Comparison of ENCODE assay signal across 20 cellular contexts in genomic region chr12:14156606-14157005, GRCh38.
DNase-seq lines count a peak whose midpoint lies in the region; ATAC-seq and TF ChIP-seq lines count a peak whose summit lies in the region.
"Had no signal": no experiment of that assay in that cellular context is flagged by ENCODE, and none has a peak within 500 bp of the region (broad histone marks: within the 10 kb centered on the region; RNA-seq: fewer than 3 reads in every experiment).

No MANE protein-coding gene starts in this region.

- H3K27me3 ChIP-seq in Peyer's patch = no peaks in the 10 kb centered on the region
- H3K27me3 ChIP-seq: suprapubic skin had no signal

- TF ChIP-seq POLR2A in Peyer's patch (IDR thresholded peaks at IDR 0.05) = no peak

- no peak for DNase-seq in chondrocyte (ENCODE audit: low spot score)
- no peak for DNase-seq in stimulated activated CD4-positive, alpha-beta T cell treated with anti-CD3 and anti-CD28 coated beads, Interleukin-2, amount 100 ng/mL, for 24 hours
- DNase-seq in NCI-H2171 treated with DMSO at 0.1 percent for 48 hours (lab: John Stamatoyannopoulos, UW) = no peak
- DNase-seq in Peyer's patch = no peak
- DNase-seq: activated CD4-positive, alpha-beta memory T cell treated with anti-CD3 and anti-CD28 coated beads, Interleukin-2, amount 10 ng/mL, durations not matched to agents 7 days and 5 days; activated T-cell treated with anti-CD3 and anti-CD28 coated beads, Interleukin-2, amount 50 U/mL, for 4 hours; AML-193; NCI-H2081; NCI-H510A treated with DMSO at 0.1 percent for 48 hours; posterior cingulate gyrus; Right ventricle myocardium superior; stimulated activated CD4-positive, alpha-beta T cell treated with anti-CD3 and anti-CD28 coated beads, Interleukin-2, amount 100 ng/mL, for 48 hours had no signal

- H3K4me3 Mint-ChIP-seq in IgD-negative memory B cell (peak overlapping the region in 2 of 4 donors; percentile 10 to 82), chondrocyte (ENCODE audit: unreplicated experiment) (no peak overlapping the region)
- no peak overlapping the region for H3K4me3 Mint-ChIP-seq in stimulated activated memory B cell treated with anti-CD40 and anti-IgM and Interleukin-4, amounts not matched to agents 10 μg/mL and 1 μg/mL and 100 μg/mL, for 72 hours
- H3K4me3 Mint-ChIP-seq: activated CD4-positive, alpha-beta memory T cell treated with anti-CD3 and anti-CD28 coated beads, Interleukin-2, amount 10 ng/mL, durations not matched to agents 7 days and 5 days; activated T-cell treated with anti-CD3 and anti-CD28 coated beads, Interleukin-2, amount 50 U/mL, for 4 hours; nephron had no signal

- H3K9me3 ChIP-seq in Peyer's patch = no peaks in the 10 kb centered on the region
- H3K9me3 ChIP-seq: suprapubic skin had no signal

- H3K27ac ChIP-seq in Peyer's patch = peak overlapping the region in 2 of 4 donors; percentile 15 to 38
- H3K27ac ChIP-seq: suprapubic skin, VCaP had no signal

- peaks cover 16% of the 10 kb centered on the region for H3K27me3 Mint-ChIP-seq in IgD-negative memory B cell
- H3K27me3 Mint-ChIP-seq in stimulated activated memory B cell treated with anti-CD40 and anti-IgM and Interleukin-4, amounts not matched to agents 10 μg/mL and 1 μg/mL and 100 μg/mL, for 72 hours = no peaks in the 10 kb centered on the region
- H3K27me3 Mint-ChIP-seq in chondrocyte (ENCODE audit: low read depth) = no peaks in the 10 kb centered on the region

- peak; percentile 1 for ATAC-seq in GM19023 (IDR thresholded peaks at IDR 0.05; ENCODE audit: unreplicated experiment)
- ATAC-seq in GM21737 (IDR thresholded peaks at IDR 0.05; ENCODE audit: unreplicated experiment) = peak; percentile 5
- no peak for ATAC-seq in stimulated activated memory B cell treated with anti-CD40 and anti-IgM and Interleukin-4, amounts not matched to agents 10 μg/mL and 1 μg/mL and 100 μg/mL, for 72 hours
- ATAC-seq: activated naive CD4-positive, alpha-beta T cell treated with anti-CD3 and anti-CD28 coated beads, Interleukin-2, amount 50 U/mL, for 72 hours; activated T-cell treated with anti-CD3 and anti-CD28 coated beads, Interleukin-2, amount 50 U/mL, for 4 hours had no signal

- H3K4me3 ChIP-seq in Peyer's patch = no peak overlapping the region
- H3K4me3 ChIP-seq: suprapubic skin had no signal

- H3K36me3 ChIP-seq in Peyer's patch = no peaks in the 10 kb centered on the region
- H3K36me3 ChIP-seq: suprapubic skin had no signal

- H3K36me3 Mint-ChIP-seq in IgD-negative memory B cell = peaks cover 3% of the 10 kb centered on the region
- H3K36me3 Mint-ChIP-seq in stimulated activated memory B cell treated with anti-CD40 and anti-IgM and Interleukin-4, amounts not matched to agents 10 μg/mL and 1 μg/mL and 100 μg/mL, for 72 hours = no peaks in the 10 kb centered on the region
- no peaks in the 10 kb centered on the region for H3K36me3 Mint-ChIP-seq in chondrocyte (ENCODE audit: low read depth)
- H3K36me3 Mint-ChIP-seq: activated naive CD4-positive, alpha-beta T cell treated with anti-CD3 and anti-CD28 coated beads, Interleukin-2, amount 50 U/mL, for 72 hours had no signal

- no peak for TF ChIP-seq CTCF in chondrocyte (IDR thresholded peaks at IDR 0.05)
- TF ChIP-seq CTCF in Peyer's patch (IDR thresholded peaks at IDR 0.05) = no peak

- H3K4me1 Mint-ChIP-seq in IgD-negative memory B cell = peaks cover 40 to 47% (median 43%) of the 10 kb centered on the region in 3 donors
- peaks cover 59% of the 10 kb centered on the region for H3K4me1 Mint-ChIP-seq in stimulated activated memory B cell treated with anti-CD40 and anti-IgM and Interleukin-4, amounts not matched to agents 10 μg/mL and 1 μg/mL and 100 μg/mL, for 72 hours
- H3K4me1 Mint-ChIP-seq in chondrocyte (ENCODE audit: low read depth) = no peaks in the 10 kb centered on the region
- H3K4me1 Mint-ChIP-seq: activated CD4-positive, alpha-beta memory T cell treated with anti-CD3 and anti-CD28 coated beads, Interleukin-2, amount 10 ng/mL, durations not matched to agents 7 days and 5 days had no signal

- H3K4me1 ChIP-seq in Peyer's patch = peaks cover 0 to 10% (median 3%) of the 10 kb centered on the region in 4 donors
- H3K4me1 ChIP-seq: suprapubic skin had no signal

- H3K27ac Mint-ChIP-seq in IgD-negative memory B cell (peak overlapping the region; percentile 57 to 95 (median 65)), chondrocyte (ENCODE audit: unreplicated experiment) (no peak overlapping the region)
- peak overlapping the region; percentile 79 for H3K27ac Mint-ChIP-seq in stimulated activated memory B cell treated with anti-CD40 and anti-IgM and Interleukin-4, amounts not matched to agents 10 μg/mL and 1 μg/mL and 100 μg/mL, for 72 hours
- H3K27ac Mint-ChIP-seq: activated CD4-positive, alpha-beta memory T cell treated with anti-CD3 and anti-CD28 coated beads, Interleukin-2, amount 10 ng/mL, durations not matched to agents 7 days and 5 days; activated naive CD4-positive, alpha-beta T cell treated with anti-CD3 and anti-CD28 coated beads, Interleukin-2, amount 50 U/mL, for 72 hours had no signal

- H3K9me3 Mint-ChIP-seq in IgD-negative memory B cell (no peaks in the 10 kb centered on the region), chondrocyte (ENCODE audit: low read depth) (no peaks in the 10 kb centered on the region)
- peaks cover 2% of the 10 kb centered on the region for H3K9me3 Mint-ChIP-seq in stimulated activated memory B cell treated with anti-CD40 and anti-IgM and Interleukin-4, amounts not matched to agents 10 μg/mL and 1 μg/mL and 100 μg/mL, for 72 hours
- H3K9me3 Mint-ChIP-seq: activated CD4-positive, alpha-beta memory T cell treated with anti-CD3 and anti-CD28 coated beads, Interleukin-2, amount 10 ng/mL, durations not matched to agents 7 days and 5 days; activated T-cell treated with anti-CD3 and anti-CD28 coated beads, Interleukin-2, amount 50 U/mL, for 4 hours had no signal
